Comparison of ENCODE assay signal across 29 cellular contexts in genomic region chr9:122477346-122477745, GRCh38. TPM values are rescaled to one million over a fixed set of nuclear protein-coding genes. Genes with fewer than 3 reads are reported as not detected.
DNase-seq lines count a peak whose midpoint lies in the region; ATAC-seq lines count a peak whose summit lies in the region.
"Had no signal": no experiment of that assay in that cellular context is flagged by ENCODE, and none has a peak within 500 bp of the region (broad histone marks: within the 10 kb centered on the region; RNA-seq: fewer than 3 reads in every experiment).

No MANE protein-coding gene starts in this region.

- no peak overlapping the region for H3K14ac ChIP-seq in trophoblast cell (ENCODE audit: low read length)

- no peak overlapping the region for H3K9ac ChIP-seq in trophoblast cell (ENCODE audit: low read length)

- H3K79me2 ChIP-seq in trophoblast cell (ENCODE audit: control insufficient read depth, insufficient read depth, low read length, poor library complexity), result no peaks in the 10 kb centered on the region

- H3K79me1 ChIP-seq in trophoblast cell (ENCODE audit: low read length), result no peaks in the 10 kb centered on the region

- H3K4ac ChIP-seq in trophoblast cell (ENCODE audit: low read depth, low read length), result no peak overlapping the region

- H4K8ac ChIP-seq in trophoblast cell (ENCODE audit: low read depth, low read length), result no peak overlapping the region

- no CpG with 5 or more reads among the region's 3 CpGs for WGBS in trophoblast cell (ENCODE audit: extremely low coverage, insufficient coverage, insufficient read length)

- peak; percentile 47 to 92 for ATAC-seq in activated naive CD4-positive, alpha-beta T cell treated with anti-CD3 and anti-CD28 coated beads, Interleukin-2, amount 50 U/mL, for 72 hours
- no peak for ATAC-seq in HG03045 (IDR thresholded peaks at IDR 0.05; ENCODE audit: unreplicated experiment)
- ATAC-seq: CD8-positive, alpha-beta T cell; HCT116 had no signal

- H3K36me3 ChIP-seq in trophoblast cell (ENCODE audit: control insufficient read depth in 1 of 2, insufficient read depth in 2 of 2, low read length in 2 of 2), result no peaks in the 10 kb centered on the region

- H3K4me2 ChIP-seq in trophoblast cell (ENCODE audit: low read length), result no peak overlapping the region

- no peak overlapping the region for H3K27ac ChIP-seq in trophoblast cell (ENCODE audit: low read depth, low read length)
- H3K27ac ChIP-seq: 22Rv1 had no signal

- H4K91ac ChIP-seq in trophoblast cell (ENCODE audit: low read depth, low read length), result no peak overlapping the region

- H3K4me1 ChIP-seq in trophoblast cell (ENCODE audit: control insufficient read depth in 1 of 2, insufficient read depth in 2 of 2, low read length in 2 of 2), result no peaks in the 10 kb centered on the region

- peaks cover 8% of the 10 kb centered on the region for H3K9me3 ChIP-seq in trophoblast cell (ENCODE audit: insufficient read depth, low read depth, low read length)

- H2BK5ac ChIP-seq in trophoblast cell (ENCODE audit: low read depth, low read length, poor library complexity), result no peak overlapping the region

- DNase-seq in DMS53 (lab: John Stamatoyannopoulos, UW), result peak; percentile 20
- no peak for DNase-seq in DMS53 treated with DMSO at 0.1 percent for 48 hours (lab: John Stamatoyannopoulos, UW; ENCODE audit: unreplicated experiment)
- DNase-seq in activated naive CD4-positive, alpha-beta T cell treated with anti-CD3 and anti-CD28 coated beads, Interleukin-2, amount 50 U/mL, for 72 hours (ENCODE audit: low spot score in 2 of 2), result no peak
- DNase-seq in activated naive CD4-positive, alpha-beta T cell (lab: John Stamatoyannopoulos, UW), result no peak
- DNase-seq in RKO (ENCODE audit: low spot score), result peak; percentile 23
- DNase-seq in trophoblast cell, result peak; percentile 77 to 86
- DNase-seq in cardiac septum (ENCODE audit: low spot score), result no peak
- DNase-seq: AML-193; C1 segment of cervical spinal cord; CD8-positive, alpha-beta T cell; Karpas-422; NCI-H1417; NCI-H1694 treated with DMSO at 0.1 percent for 48 hours; NCI-H2081 treated with DMSO at 0.1 percent for 48 hours; NCI-H2171 treated with DMSO at 0.1 percent for 48 hours; NCI-H524 treated with DMSO at 0.1 percent for 48 hours; NCI-H82; Right ventricle myocardium superior had no signal

- H3K4me3 ChIP-seq in trophoblast cell (ENCODE audit: low read depth, low read length), result peak overlapping the region; percentile 43

- H2BK12ac ChIP-seq in trophoblast cell (ENCODE audit: low read length), result no peak overlapping the region

- intact Hi-C loops in cardiac septum (cut with DNase I), result no loop called here

- no peak overlapping the region for H4K12ac ChIP-seq in trophoblast cell (ENCODE audit: low read depth, low read length)

- H2AK5ac ChIP-seq in trophoblast cell (ENCODE audit: low read length), result no peak overlapping the region

- no peaks in the 10 kb centered on the region for H3K27me3 ChIP-seq in trophoblast cell (ENCODE audit: insufficient read depth, low read length)

- H3K18ac ChIP-seq in trophoblast cell (ENCODE audit: low read length), result no peak overlapping the region

- H3K27ac Mint-ChIP-seq in activated naive CD4-positive, alpha-beta T cell treated with anti-CD3 and anti-CD28 coated beads, Interleukin-2, amount 50 U/mL, for 72 hours, result peak overlapping the region; percentile 45 to 63
- H3K27ac Mint-ChIP-seq: CD8-positive, alpha-beta T cell; IgD-negative memory B cell had no signal

- H2BK120ac ChIP-seq in trophoblast cell (ENCODE audit: insufficient read depth, low read length, poor library complexity), result no peak overlapping the region

- no peaks in the 10 kb centered on the region for H3K9me3 Mint-ChIP-seq in activated naive CD4-positive, alpha-beta T cell treated with anti-CD3 and anti-CD28 coated beads, Interleukin-2, amount 50 U/mL, for 72 hours
- H3K9me3 Mint-ChIP-seq: CD8-positive, alpha-beta T cell had no signal

- H3K36me3 Mint-ChIP-seq in activated naive CD4-positive, alpha-beta T cell treated with anti-CD3 and anti-CD28 coated beads, Interleukin-2, amount 50 U/mL, for 72 hours, result no peaks in the 10 kb centered on the region
- H3K36me3 Mint-ChIP-seq: CD8-positive, alpha-beta T cell; IgD-negative memory B cell had no signal

- H2AFZ ChIP-seq in trophoblast cell (ENCODE audit: insufficient read depth, low read length, poor library complexity), result no peak overlapping the region

- no peak overlapping the region for H3K23ac ChIP-seq in trophoblast cell (ENCODE audit: low read length)

RNA-seq across cellular contexts. Expression of gene OR1J1, which starts 0.4 kb away (rescaled TPM):
- not detected for total RNA-seq in activated naive CD4-positive, alpha-beta T cell treated with anti-CD3 and anti-CD28 coated beads, Interleukin-2, amount 50 U/mL, for 72 hours
- not detected in 2 replicates for polyA plus RNA-seq in trophoblast cell (2013)
- not detected for total RNA-seq in cardiac septum
- total RNA-seq: CD8-positive, alpha-beta T cell; Daoy; H1; M059J; OCI-LY7; Right ventricle myocardium superior; RPMI7951; SK-MEL-5 had no signal
- polyA plus RNA-seq: AG04450, H1, IgD-negative memory B cell had no signal

RNA-seq across cellular contexts. Expression of gene OR1J2, which starts 33.3 kb away (rescaled TPM):
- under 1 TPM in 1 of 2 donors, not detected in 1; 0.34 TPM for total RNA-seq in activated naive CD4-positive, alpha-beta T cell treated with anti-CD3 and anti-CD28 coated beads, Interleukin-2, amount 50 U/mL, for 72 hours
- not detected in 2 replicates for polyA plus RNA-seq in trophoblast cell (2013)
- total RNA-seq in cardiac septum, result not detected
- total RNA-seq: CD8-positive, alpha-beta T cell; Daoy; H1; M059J; OCI-LY7; Right ventricle myocardium superior; RPMI7951; SK-MEL-5 had no signal
- polyA plus RNA-seq: AG04450, H1, IgD-negative memory B cell had no signal

RNA-seq across cellular contexts. Expression of gene OR1J4, which starts 41.6 kb away (rescaled TPM):
- total RNA-seq in activated naive CD4-positive, alpha-beta T cell treated with anti-CD3 and anti-CD28 coated beads, Interleukin-2, amount 50 U/mL, for 72 hours, result under 1 TPM in 1 of 2 donors, not detected in 1; 0.82 TPM
- polyA plus RNA-seq in trophoblast cell (2013), result not detected in 2 replicates
- not detected for total RNA-seq in cardiac septum
- total RNA-seq: CD8-positive, alpha-beta T cell; Daoy; H1; OCI-LY7; Right ventricle myocardium superior; RPMI7951; SK-MEL-5 had no signal
- polyA plus RNA-seq: H1, IgD-negative memory B cell had no signal

RNA-seq across cellular contexts. Expression of gene OR1N1, which starts 49.7 kb away (rescaled TPM):
- total RNA-seq in activated naive CD4-positive, alpha-beta T cell treated with anti-CD3 and anti-CD28 coated beads, Interleukin-2, amount 50 U/mL, for 72 hours, result not detected
- polyA plus RNA-seq in trophoblast cell (2013), result not detected in 2 replicates
- not detected for total RNA-seq in cardiac septum
- total RNA-seq: CD8-positive, alpha-beta T cell; Daoy; H1; M059J; OCI-LY7; Right ventricle myocardium superior; RPMI7951; SK-MEL-5 had no signal
- polyA plus RNA-seq: AG04450, H1, IgD-negative memory B cell had no signal

Comparison
In these comparisons a context has a peak if more than half of its experiments do, and no peak if none do; other contexts are left out.
1. DNase-seq: peak in DMS53 (single experiment), RKO (single experiment) and trophoblast cell (2 of 2); none in DMS53 treated with DMSO at 0.1 percent for 48 hours (single experiment), activated naive CD4-positive, alpha-beta T cell treated with anti-CD3 and anti-CD28 coated beads, Interleukin-2, amount 50 U/mL, for 72 hours (0 of 2), activated naive CD4-positive, alpha-beta T cell (0 of 4) and cardiac septum (single experiment).